Comparison of ENCODE assay signal across 15 cellular contexts in the genomic region with DNA sequence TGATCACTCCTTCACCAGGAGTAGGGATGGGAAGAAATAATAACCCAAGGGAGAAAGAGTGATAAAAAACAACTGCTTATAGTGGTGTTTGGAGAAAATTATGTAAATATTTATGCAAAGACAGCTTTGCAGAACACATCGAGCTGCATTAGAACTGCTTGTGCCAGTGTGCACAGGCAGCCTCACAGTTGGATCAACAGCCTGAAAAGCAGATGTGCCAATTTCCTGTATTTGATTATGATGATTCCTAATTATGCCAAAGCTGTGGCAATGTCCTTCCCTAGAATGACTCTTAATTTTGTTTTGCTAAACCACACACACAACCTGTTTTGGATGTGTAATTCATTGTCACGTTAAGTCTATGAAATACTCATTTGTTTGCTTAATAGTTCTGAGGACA.
"Had no signal": no experiment of that assay in that cellular context is flagged by ENCODE, and none has a peak within 500 bp of the region (broad histone marks: within the 10 kb centered on the region; RNA-seq: fewer than 3 reads in every experiment).

No MANE protein-coding gene starts in this region.

- DNase-seq: activated CD4-positive, alpha-beta T cell treated with anti-CD3 and anti-CD28 coated beads for 48 hours; activated CD8-positive, alpha-beta memory T cell treated with anti-CD3 and anti-CD28 coated beads for 24 hours; activated naive CD4-positive, alpha-beta T cell treated with anti-CD3 and anti-CD28 coated beads, Interleukin-2, amount 50 U/mL, for 16 hours; activated T-cell treated with anti-CD3 and anti-CD28 coated beads for 4 hours; adrenal gland; central memory CD4-positive, alpha-beta T cell; cortex of kidney; effector memory CD4-positive, alpha-beta T cell; hippocampal formation; kidney glomerular epithelial cell; ovary; stimulated activated CD4-positive, alpha-beta T cell treated with anti-CD3 and anti-CD28 coated beads, Interleukin-2, amount 100 ng/mL, for 48 hours; upper lobe of left lung had no signal

- ATAC-seq: activated T-helper 17 cell treated with anti-CD3 and anti-CD28 coated beads, Interleukin-2, amount 50 U/mL, for 72 hours had no signal

- H3K27ac Mint-ChIP-seq: activated T-helper 17 cell treated with anti-CD3 and anti-CD28 coated beads, Interleukin-2, amount 50 U/mL, for 72 hours; stimulated activated naive CD8-positive, alpha-beta T cell treated with anti-CD3 and anti-CD28 coated beads, Interleukin-15, Interleukin-2, amounts not matched to agents 100 ng/mL and 50 ng/mL, for 24 hours had no signal

- H3K27me3 Mint-ChIP-seq: activated T-helper 17 cell treated with anti-CD3 and anti-CD28 coated beads, Interleukin-2, amount 50 U/mL, for 72 hours; stimulated activated naive CD8-positive, alpha-beta T cell treated with anti-CD3 and anti-CD28 coated beads, Interleukin-15, Interleukin-2, amounts not matched to agents 100 ng/mL and 50 ng/mL, for 24 hours had no signal

- H3K4me3 Mint-ChIP-seq: activated T-helper 17 cell treated with anti-CD3 and anti-CD28 coated beads, Interleukin-2, amount 50 U/mL, for 72 hours; stimulated activated naive CD8-positive, alpha-beta T cell treated with anti-CD3 and anti-CD28 coated beads, Interleukin-15, Interleukin-2, amounts not matched to agents 100 ng/mL and 50 ng/mL, for 24 hours had no signal
